In genomic region chr4:84971319-84971932, GRCh38 we compare ENCODE assay signal across 8 cellular contexts. TPM values are rescaled to one million over a fixed set of nuclear protein-coding genes. Genes with fewer than 3 reads are reported as not detected.
DNase-seq lines count a peak whose midpoint lies in the region; ATAC-seq, FAIRE-seq and TF ChIP-seq lines count a peak whose summit lies in the region.

No MANE protein-coding gene starts in this region.

- H4K5ac ChIP-seq in H9 (ENCODE audit: insufficient read length, low read depth, low read length) = no peak overlapping the region

- H2BK20ac ChIP-seq in H9 (ENCODE audit: low read depth, low read length, poor library complexity, severe bottlenecking) = no peak overlapping the region

- no peak overlapping the region for H3K4me3 Mint-ChIP-seq in H9
- H3K4me3 Mint-ChIP-seq in activated T-cell treated with anti-CD3 and anti-CD28 coated beads, Interleukin-2, amount 50 U/mL, for 4 hours = no peak overlapping the region

- no peak overlapping the region for H2AFZ ChIP-seq in H9 (ENCODE audit: low read length)

- H3K23ac ChIP-seq in H9 (ENCODE audit: insufficient read length, low read depth, low read length) = no peak overlapping the region

- no peak overlapping the region for H2BK12ac ChIP-seq in H9 (ENCODE audit: insufficient read length, low read depth, low read length)

- ATAC-seq in activated T-cell treated with anti-CD3 and anti-CD28 coated beads, Interleukin-2, amount 50 U/mL, for 4 hours = no peak

- H3K79me2 ChIP-seq in H9 (ENCODE audit: insufficient read depth, low read length) = no peaks in the 10 kb centered on the region

- H4K8ac ChIP-seq in H9 (replicated peaks; ENCODE audit: insufficient read length, low read depth, low read length) = no peak overlapping the region

- no peak overlapping the region for H3K27ac ChIP-seq in H9 (ENCODE audit: insufficient read length, low read depth, low read length)

- H2BK120ac ChIP-seq in H9 (ENCODE audit: low read depth, low read length, poor library complexity, severe bottlenecking) = no peak overlapping the region

- FAIRE-seq in bronchial epithelial cell (lab: Jason Lieb, UNC) = no peak

- peaks cover 0 to 2% of the 10 kb centered on the region in 2 experiments; a peak in 1 of 5 replicates for H3K9me3 Mint-ChIP-seq in H9
- no peaks in the 10 kb centered on the region for H3K9me3 Mint-ChIP-seq in activated T-cell treated with anti-CD3 and anti-CD28 coated beads, Interleukin-2, amount 50 U/mL, for 4 hours

- H3K27ac Mint-ChIP-seq in H9 = no peak overlapping the region

- no peaks in the 10 kb centered on the region for H3K27me3 Mint-ChIP-seq in H9 (ENCODE audit: low read depth)
- H3K27me3 Mint-ChIP-seq in activated T-cell treated with anti-CD3 and anti-CD28 coated beads, Interleukin-2, amount 50 U/mL, for 4 hours (ENCODE audit: low read depth) = peaks cover 20% of the 10 kb centered on the region

- H2BK5ac ChIP-seq in H9 (ENCODE audit: insufficient read length, low read length) = no peak overlapping the region

- peaks cover 6% of the 10 kb centered on the region for H3K23me2 ChIP-seq in H9 (ENCODE audit: insufficient read length, low read depth, low read length, poor library complexity, severe bottlenecking)

- no peak overlapping the region for H3K4me2 ChIP-seq in H9 (ENCODE audit: insufficient read depth, insufficient read length, low read length)

- no peaks in the 10 kb centered on the region for H4K20me1 ChIP-seq in H9 (ENCODE audit: control insufficient read depth, insufficient read depth, insufficient read length)

- no peaks in the 10 kb centered on the region for H3K4me1 ChIP-seq in H9 (ENCODE audit: insufficient read depth, low read length)

- H3K14ac ChIP-seq in H9 (ENCODE audit: insufficient read depth, low read length) = no peak overlapping the region

- no peak overlapping the region for H2AK5ac ChIP-seq in H9 (ENCODE audit: insufficient read length, low read length)

- H3K56ac ChIP-seq in H9 (ENCODE audit: insufficient read length, low read depth, low read length) = no peak overlapping the region

- H3T11ph ChIP-seq in H9 (ENCODE audit: low read length) = no peak overlapping the region

- TF ChIP-seq CTCF in H9 (conservative IDR thresholded peaks at IDR 0.05) (peak; percentile 76), bronchial epithelial cell (IDR thresholded peaks at IDR 0.05; ENCODE audit: insufficient read depth, low read length, severe bottlenecking) (peak; percentile 28)

- no peak overlapping the region for H3K4me3 ChIP-seq in bronchial epithelial cell (ENCODE audit: low read depth, low read length)

- WGBS in H9 (ENCODE audit: extremely low coverage, insufficient read length, low lambda C conversion rate) = no CpG with 5 or more reads among the region's 3 CpGs

- H3K27me3 ChIP-seq in H9 (ENCODE audit: insufficient read depth, low read length) (no peaks in the 10 kb centered on the region), bronchial epithelial cell (ENCODE audit: control insufficient read depth, insufficient read depth, low read length) (no peaks in the 10 kb centered on the region)

- H3K36me3 Mint-ChIP-seq in H9 (ENCODE audit: insufficient read depth in 1 of 3, low read depth in 3 of 3) = no peaks in the 10 kb centered on the region; a peak in 1 of 7 replicates
- H3K36me3 Mint-ChIP-seq in activated T-cell treated with anti-CD3 and anti-CD28 coated beads, Interleukin-2, amount 50 U/mL, for 4 hours (ENCODE audit: insufficient read depth) = no peaks in the 10 kb centered on the region

- no peak overlapping the region for H3K9ac ChIP-seq in H9 (ENCODE audit: extremely low read depth, insufficient read length, low read length)

- H4K91ac ChIP-seq in H9 (ENCODE audit: insufficient read length, low read depth, low read length) = no peak overlapping the region

- no peak overlapping the region for H2BK15ac ChIP-seq in H9 (ENCODE audit: low read depth, low read length)

- DNase-seq in CD1c-positive myeloid dendritic cell (ENCODE audit: extremely low spot score) (peak; percentile 69), H9 (no peak), NCI-H446 treated with DMSO at 0.1 percent for 48 hours (lab: John Stamatoyannopoulos, UW) (peak; percentile 33), bronchial epithelial cell (ENCODE audit: low read depth) (peak; percentile 60), middle frontal gyrus (ENCODE audit: extremely low spot score, low spot score) (peak; percentile 72), OCI-M2 (lab: John Stamatoyannopoulos, UW; ENCODE audit: unreplicated experiment) (no peak), COLO668 (lab: John Stamatoyannopoulos, UW; ENCODE audit: unreplicated experiment) (no peak)
- DNase-seq in activated T-cell treated with anti-CD3 and anti-CD28 coated beads, Interleukin-2, amount 50 U/mL, for 4 hours = no peak

- no peaks in the 10 kb centered on the region for H3K9me3 ChIP-seq in H9 (ENCODE audit: control insufficient read depth, low read depth, low read length)

- no peak overlapping the region for H3K4ac ChIP-seq in H9 (ENCODE audit: low read depth, low read length)

- no peak overlapping the region for H3K18ac ChIP-seq in H9 (ENCODE audit: insufficient read length, low read depth, low read length)

- H3K79me1 ChIP-seq in H9 (ENCODE audit: insufficient read depth, low read depth, low read length, poor library complexity, severe bottlenecking) = no peaks in the 10 kb centered on the region

- H3K4me1 Mint-ChIP-seq in H9 = peaks cover 19 to 29% of the 10 kb centered on the region in 2 experiments
- H3K4me1 Mint-ChIP-seq in activated T-cell treated with anti-CD3 and anti-CD28 coated beads, Interleukin-2, amount 50 U/mL, for 4 hours (ENCODE audit: low read depth) = peaks cover 10% of the 10 kb centered on the region

- H3K36me3 ChIP-seq in bronchial epithelial cell (ENCODE audit: control insufficient read depth, insufficient read depth, low read length) = no peaks in the 10 kb centered on the region

RNA-seq across cellular contexts. Expression of gene WDFY3, which starts 4.9 kb away (rescaled TPM):
- total RNA-seq in H9 (2021) (54.6 and 56.7 TPM in 2 replicates), bronchial epithelial cell (33.2 and 50.4 TPM in 2 replicates)
- under 1 TPM; 0.30 to 0.74 (median 0.30) TPM for total RNA-seq in activated T-cell treated with anti-CD3 and anti-CD28 coated beads, Interleukin-2, amount 50 U/mL, for 4 hours

Comparison
In these comparisons a context has a peak if more than half of its experiments do, and no peak if none do; other contexts are left out.
1. DNase-seq: peak in CD1c-positive myeloid dendritic cell (single experiment), NCI-H446 treated with DMSO at 0.1 percent for 48 hours (single experiment), bronchial epithelial cell (single experiment) and middle frontal gyrus (single experiment); none in H9 (single experiment), activated T-cell treated with anti-CD3 and anti-CD28 coated beads, Interleukin-2, amount 50 U/mL, for 4 hours (single experiment), OCI-M2 (single experiment) and COLO668 (single experiment).
2. RNA of gene WDFY3, which starts 4.9 kb away (total RNA-seq): 54.6 to 56.7 TPM in H9 and 33.2 to 50.4 TPM in bronchial epithelial cell; 0.30 to 0.74 TPM in activated T-cell treated with anti-CD3 and anti-CD28 coated beads, Interleukin-2, amount 50 U/mL, for 4 hours; every median in the first group is over 10 times any median in the second.